ENCODE assay signal across 29 cellular contexts in genomic region chrX:140190441-140191108, GRCh38.
DNase-seq lines count a peak whose midpoint lies in the region; ATAC-seq and TF ChIP-seq lines count a peak whose summit lies in the region.
"Had no signal": no experiment of that assay in that cellular context is flagged by ENCODE, and none has a peak within 500 bp of the region (broad histone marks: within the 10 kb centered on the region; RNA-seq: fewer than 3 reads in every experiment).

No MANE protein-coding gene starts in this region.

- DNase-seq in NCI-H748 treated with DMSO at 0.1 percent for 48 hours (lab: John Stamatoyannopoulos, UW) (peak; percentile 3), epithelial cell of esophagus (ENCODE audit: low read depth) (peak; percentile 3), progenitor cell of endocrine pancreas (ENCODE audit: low spot score, unreplicated experiment) (no peak), T-helper 1 cell (no peak)
- DNase-seq in stimulated activated CD4-positive, alpha-beta T cell treated with anti-CD3 and anti-CD28 coated beads, Interleukin-4, amount 100 ng/mL, for 4 hours: no peak
- DNase-seq: activated CD4-positive, alpha-beta memory T cell treated with anti-CD3 and anti-CD28 coated beads for 36 hours; activated CD4-positive, alpha-beta T cell treated with anti-CD3 and anti-CD28 coated beads for 1 hour; activated naive CD4-positive, alpha-beta T cell treated with Interleukin-2 at 50 U/mL for 16 hours; CD8-positive, alpha-beta T cell; HCEC 1CT; Kasumi-1; left lung; mesenchymal stem cell; NCI-H2107; NK-92 treated with Interleukin-12 subunit alpha and Interleukin-12 subunit beta, amount 100 ng/mL, for 24 hours; PC-3; stimulated activated CD4-positive, alpha-beta T cell treated with anti-CD3 and anti-CD28 coated beads, Interleukin-12 subunit alpha, Interleukin-12 subunit beta, amount 100 ng/mL, for 4 hours; stimulated activated CD4-positive, alpha-beta T cell treated with anti-CD3 and anti-CD28 coated beads, Interleukin-2, amount 100 ng/mL, for 48 hours; T-helper 17 cell had no signal

- H3K4me3 ChIP-seq in epithelial cell of esophagus (ENCODE audit: low read length): no peak overlapping the region
- H3K4me3 ChIP-seq: breast epithelium, GM12878, left lung, SK-N-MC, tibial nerve had no signal

- peak overlapping the region; percentile 71 for H3K27ac Mint-ChIP-seq in progenitor cell of endocrine pancreas
- H3K27ac Mint-ChIP-seq: activated CD4-positive, alpha-beta memory T cell treated with anti-CD3 and anti-CD28 coated beads for 36 hours; activated T-helper 1 cell treated with anti-CD3 and anti-CD28 coated beads, Interleukin-12 subunit alpha, Interleukin-12 subunit beta, Interleukin-2, Interleukin-4 antibody, amounts not matched to agents 30 ng/mL and 10 ng/mL and 1 ng/mL, durations not matched to agents 14 hours and 24 hours and 36 hours; CD8-positive, alpha-beta T cell; T-helper 17 cell had no signal

- ATAC-seq in GM21825 (IDR thresholded peaks at IDR 0.05; ENCODE audit: unreplicated experiment): no peak
- ATAC-seq in HG02970 (IDR thresholded peaks at IDR 0.05; ENCODE audit: low FRiP score, unreplicated experiment): no peak
- ATAC-seq: CD8-positive, alpha-beta T cell; GM12878; left lung; PC-3; sciatic nerve; T-helper 17 cell had no signal

- TF ChIP-seq CTCF in epithelial cell of esophagus (IDR thresholded peaks at IDR 0.05; ENCODE audit: insufficient read depth, low read depth, low read length, missing control alignments) (no peak), progenitor cell of endocrine pancreas (IDR thresholded peaks at IDR 0.05; ENCODE audit: unreplicated experiment) (no peak)

- H3K4me1 Mint-ChIP-seq in progenitor cell of endocrine pancreas (ENCODE audit: low read depth): peaks cover 46% of the 10 kb centered on the region
- H3K4me1 Mint-ChIP-seq: T-helper 17 cell had no signal

- H3K4me3 Mint-ChIP-seq in progenitor cell of endocrine pancreas (ENCODE audit: low read depth): no peak overlapping the region
- H3K4me3 Mint-ChIP-seq: activated CD4-positive, alpha-beta memory T cell treated with anti-CD3 and anti-CD28 coated beads for 36 hours; activated T-helper 1 cell treated with anti-CD3 and anti-CD28 coated beads, Interleukin-12 subunit alpha, Interleukin-12 subunit beta, Interleukin-2, Interleukin-4 antibody, amounts not matched to agents 30 ng/mL and 10 ng/mL and 1 ng/mL, durations not matched to agents 14 hours and 24 hours and 36 hours; CD8-positive, alpha-beta T cell; neural crest cell; T-helper 17 cell had no signal

- TF ChIP-seq RAD21 in Ishikawa (IDR thresholded peaks at IDR 0.05; ENCODE audit: low read depth): no peak

- H3K9me3 Mint-ChIP-seq in progenitor cell of endocrine pancreas (ENCODE audit: low read depth): no peaks in the 10 kb centered on the region
- H3K9me3 Mint-ChIP-seq: activated CD4-positive, alpha-beta memory T cell treated with anti-CD3 and anti-CD28 coated beads for 36 hours; activated T-helper 1 cell treated with anti-CD3 and anti-CD28 coated beads, Interleukin-12 subunit alpha, Interleukin-12 subunit beta, Interleukin-2, Interleukin-4 antibody, amounts not matched to agents 30 ng/mL and 10 ng/mL and 1 ng/mL, durations not matched to agents 14 hours and 24 hours and 36 hours; CD8-positive, alpha-beta T cell; neural crest cell had no signal

- TF ChIP-seq EP300 in Ishikawa (IDR thresholded peaks at IDR 0.05; ENCODE audit: borderline replicate concordance): no peak

- no peaks in the 10 kb centered on the region for H3K27me3 Mint-ChIP-seq in progenitor cell of endocrine pancreas
- H3K27me3 Mint-ChIP-seq: activated CD4-positive, alpha-beta memory T cell treated with anti-CD3 and anti-CD28 coated beads for 36 hours; T-helper 17 cell had no signal

- H3K36me3 Mint-ChIP-seq in progenitor cell of endocrine pancreas (ENCODE audit: insufficient read depth): no peaks in the 10 kb centered on the region
- H3K36me3 Mint-ChIP-seq: activated CD4-positive, alpha-beta memory T cell treated with anti-CD3 and anti-CD28 coated beads for 36 hours; CD8-positive, alpha-beta T cell had no signal

TF ChIP-seq in Ishikawa, 13 proteins besides CTCF, POLR2A, EP300 and RAD21:
- TF ChIP-seq TAF1 (IDR thresholded peaks at IDR 0.05; ENCODE audit: low read depth): no peak
- TF ChIP-seq NFIC (IDR thresholded peaks at IDR 0.05): 0 out of 2 replicates have a peak, but pooled peaks have one; percentile 36

Comparison
In these comparisons a context has a peak if more than half of its experiments do, and no peak if none do; other contexts are left out.
1. DNase-seq: peak in NCI-H748 treated with DMSO at 0.1 percent for 48 hours (single experiment) and epithelial cell of esophagus (single experiment); none in progenitor cell of endocrine pancreas (single experiment), T-helper 1 cell (0 of 5) and stimulated activated CD4-positive, alpha-beta T cell treated with anti-CD3 and anti-CD28 coated beads, Interleukin-4, amount 100 ng/mL, for 4 hours (0 of 2).